14 cellular contexts compared by ENCODE assay signal in the genomic region with DNA sequence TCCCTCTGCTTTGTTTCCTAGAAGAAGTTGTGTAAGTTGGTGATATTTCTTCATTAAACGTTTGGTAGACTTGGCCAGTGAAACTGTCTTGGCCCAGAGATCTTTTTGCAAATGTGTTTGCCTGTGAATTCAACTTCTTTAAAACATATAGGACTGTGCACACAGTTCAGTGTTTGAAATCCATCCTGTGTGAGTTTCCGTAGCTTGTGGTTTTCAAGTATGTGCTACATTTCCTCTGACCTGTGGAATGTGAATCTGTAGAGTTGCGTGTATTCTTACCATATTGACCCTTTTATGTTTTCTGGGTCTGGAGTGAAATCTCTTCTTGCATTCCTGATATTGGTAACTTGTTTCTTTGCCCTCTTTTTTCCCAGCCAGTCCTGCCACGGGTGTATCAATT. TPM values are rescaled to one million over a fixed set of nuclear protein-coding genes. Genes with fewer than 3 reads are reported as not detected.
"Had no signal": no experiment of that assay in that cellular context is flagged by ENCODE, and none has a peak within 500 bp of the region (broad histone marks: within the 10 kb centered on the region; RNA-seq: fewer than 3 reads in every experiment).

No MANE protein-coding gene starts in this region.

RNA-seq across cellular contexts. Expression of gene XAGE3, which starts 38.2 kb away (rescaled TPM):
- total RNA-seq: stomach, subcutaneous adipose tissue, suprapubic skin, temporal lobe, thoracic aorta, thyroid gland, tibial nerve, transverse colon, upper lobe of left lung, ureter, urinary bladder, uterus, vagina had no signal
- polyA plus RNA-seq: stomach, thymus, urinary bladder had no signal
